ENCODE assay signal across 17 cellular contexts in genomic region chr9:136845465-136846261, GRCh38. TPM values are rescaled to one million over a fixed set of nuclear protein-coding genes. Genes with fewer than 3 reads are reported as not detected.
DNase-seq lines count a peak whose midpoint lies in the region; ATAC-seq and TF ChIP-seq lines count a peak whose summit lies in the region.
"Had no signal": no experiment of that assay in that cellular context is flagged by ENCODE, and none has a peak within 500 bp of the region (broad histone marks: within the 10 kb centered on the region; RNA-seq: fewer than 3 reads in every experiment).

No MANE protein-coding gene starts in this region.

- no peak overlapping the region for H2BK120ac ChIP-seq in mesenchymal stem cell (ENCODE audit: low read depth, low read length)

- H3K9me3 ChIP-seq in T-helper 17 cell (ENCODE audit: control insufficient read depth, low read length, poor library complexity, severe bottlenecking) (no peaks in the 10 kb centered on the region), mesenchymal stem cell (ENCODE audit: control insufficient read depth, low read length) (no peaks in the 10 kb centered on the region)
- H3K9me3 ChIP-seq: heart right ventricle, lower lobe of right lung, pancreas, sigmoid colon, thyroid gland had no signal

- H3K27ac Mint-ChIP-seq in T-helper 17 cell: no peak overlapping the region

- peak overlapping the region; percentile 55 for H3K4me3 Mint-ChIP-seq in T-helper 17 cell

- no peak overlapping the region for H2BK15ac ChIP-seq in mesenchymal stem cell (ENCODE audit: low read depth, poor library complexity, severe bottlenecking)

- H3K9ac ChIP-seq in mesenchymal stem cell (ENCODE audit: low read length): no peak overlapping the region

- ATAC-seq in T-helper 17 cell (no peak), SK-N-SH treated with all-trans-retinoic acid at 6 μM for 48 hours (no peak)
- ATAC-seq: heart right ventricle, lower lobe of right lung, pancreas had no signal

- H3K18ac ChIP-seq in mesenchymal stem cell (ENCODE audit: low read depth in 1 of 2, low read length in 2 of 2): no peak overlapping the region

- H3K36me3 ChIP-seq in ACC112 (ENCODE audit: insufficient read depth, low read length): no peaks in the 10 kb centered on the region
- peaks cover 0 to 45% of the 10 kb centered on the region in 2 experiments for H3K36me3 ChIP-seq in mesenchymal stem cell (ENCODE audit: control insufficient read depth in 1 of 2, insufficient read depth in 2 of 2, low read depth in 1 of 2, low read length in 2 of 2)

- H3K23ac ChIP-seq in mesenchymal stem cell (ENCODE audit: low read length in 2 of 2): no peak overlapping the region

- H3K4me1 Mint-ChIP-seq in T-helper 17 cell: peaks cover 23% of the 10 kb centered on the region

- no peak overlapping the region for H2AK5ac ChIP-seq in mesenchymal stem cell (ENCODE audit: low read length, severe bottlenecking)

- no peaks in the 10 kb centered on the region for H3K79me2 ChIP-seq in ACC112 (ENCODE audit: control insufficient read depth, insufficient read depth, low read length, unreplicated experiment)

- no peak for DNase-seq in T-helper 17 cell
- no peak for DNase-seq in mesenchymal stem cell
- DNase-seq in mucosa of gallbladder (ENCODE audit: low spot score): no peak
- DNase-seq in amniotic stem cell (lab: John Stamatoyannopoulos, UW): no peak
- DNase-seq: DMS 273 treated with DMSO at 0.1 percent for 48 hours; GF-D8; heart right ventricle; islet precursor cell; lower lobe of right lung; Right ventricle myocardium superior; sigmoid colon; stimulated activated naive CD4-positive, alpha-beta T cell treated with Interleukin-2 at 50 U/mL for 16 hours; thyroid gland had no signal

- H3K4me2 ChIP-seq in mesenchymal stem cell (ENCODE audit: low read length, poor library complexity, severe bottlenecking): no peak overlapping the region

- peak overlapping the region; percentile 91 for H3K4me3 ChIP-seq in ACC112 (ENCODE audit: low read depth, low read length)
- H3K4me3 ChIP-seq in mesenchymal stem cell (ENCODE audit: insufficient read depth in 1 of 2, low read depth in 1 of 2, low read length in 2 of 2): no peak overlapping the region

- 90% methylated on average over 100 of the region's 102 CpGs for WGBS in mesenchymal stem cell

- H2AFZ ChIP-seq in ACC112 (ENCODE audit: low read length, unreplicated experiment): no peak overlapping the region
- H2AFZ ChIP-seq in mesenchymal stem cell (ENCODE audit: low read depth, low read length): no peak overlapping the region

- peak overlapping the region; percentile 14 for H4K8ac ChIP-seq in mesenchymal stem cell (ENCODE audit: low read length)

- no peak for TF ChIP-seq CTCF in 22Rv1 (IDR thresholded peaks at IDR 0.05)

- peaks cover 9% of the 10 kb centered on the region; the same call in 1 of the 2 replicates for H3K27me3 ChIP-seq in ACC112 (ENCODE audit: insufficient read depth, low read length)
- peaks cover 0 to 22% of the 10 kb centered on the region in 2 experiments for H3K27me3 ChIP-seq in mesenchymal stem cell (ENCODE audit: control insufficient read depth in 1 of 2, insufficient read depth in 1 of 2, low read length in 2 of 2)
- H3K27me3 ChIP-seq: pancreas, thyroid gland had no signal

- H3K14ac ChIP-seq in mesenchymal stem cell (ENCODE audit: low read length in 2 of 2): no peak overlapping the region

- H3K27me3 Mint-ChIP-seq in T-helper 17 cell: peaks cover 12% of the 10 kb centered on the region

- peaks cover 2% of the 10 kb centered on the region for H3K36me3 Mint-ChIP-seq in T-helper 17 cell (ENCODE audit: low read depth)

- no peak overlapping the region for H3K4ac ChIP-seq in mesenchymal stem cell (ENCODE audit: low read depth in 1 of 2, low read length in 2 of 2)

- no peak overlapping the region for H2BK5ac ChIP-seq in mesenchymal stem cell (ENCODE audit: low read depth, low read length, poor library complexity, severe bottlenecking)

- no peak overlapping the region for H4K91ac ChIP-seq in mesenchymal stem cell (ENCODE audit: low read length)

- H3K27ac ChIP-seq in 22Rv1 (peak overlapping the region; percentile 99), ACC112 (ENCODE audit: low read depth, low read length) (no peak overlapping the region), mesenchymal stem cell (ENCODE audit: low read length, poor library complexity, severe bottlenecking) (no peak overlapping the region)
- H3K27ac ChIP-seq: lower lobe of right lung, pancreas, sigmoid colon, thyroid gland had no signal

- no peak overlapping the region for H2BK12ac ChIP-seq in mesenchymal stem cell (ENCODE audit: low read length in 2 of 2)

- peaks cover 22% of the 10 kb centered on the region for H3K4me1 ChIP-seq in ACC112 (ENCODE audit: control insufficient read depth, insufficient read depth, low read length, unreplicated experiment)
- peaks cover 52% of the 10 kb centered on the region for H3K4me1 ChIP-seq in mesenchymal stem cell (ENCODE audit: control insufficient read depth, insufficient read depth, low read depth, low read length)

- H3K79me1 ChIP-seq in mesenchymal stem cell (replicated peaks; ENCODE audit: low read length, poor library complexity, severe bottlenecking): peaks cover 17% of the 10 kb centered on the region

TF ChIP-seq in SK-N-SH treated with all-trans-retinoic acid at 6 μM for 48 hours, 23 proteins besides CTCF, POLR2A, EP300 and RAD21:
- no peak for TF ChIP-seq PPARA (CRISPR knock-in tag; IDR thresholded peaks at IDR 0.05; ENCODE audit: borderline replicate concordance)
- TF ChIP-seq SNAI2 (CRISPR knock-in tag; IDR thresholded peaks at IDR 0.05): no peak
- TF ChIP-seq CSDC2 (CRISPR knock-in tag; IDR thresholded peaks at IDR 0.05): no peak
- TF ChIP-seq GLIS3 (CRISPR knock-in tag; IDR thresholded peaks at IDR 0.05): no peak
- no peak for TF ChIP-seq CSRNP3 (CRISPR knock-in tag; IDR thresholded peaks at IDR 0.05)
- TF ChIP-seq RARB (CRISPR knock-in tag; IDR thresholded peaks at IDR 0.05): no peak
- TF ChIP-seq ZFP30 (CRISPR knock-in tag; IDR thresholded peaks at IDR 0.05): no peak
- TF ChIP-seq ESRRG (CRISPR knock-in tag; IDR thresholded peaks at IDR 0.05): no peak
- no peak for TF ChIP-seq PATZ1 (CRISPR knock-in tag; IDR thresholded peaks at IDR 0.05; ENCODE audit: borderline replicate concordance)
- TF ChIP-seq OSR1 (CRISPR knock-in tag; IDR thresholded peaks at IDR 0.05): no peak
TF ChIP-seq in SK-N-SH treated with all-trans-retinoic acid at 6 μM for 48 hours: peak in this region for 0.

RNA-seq across cellular contexts. Expression of gene AJM1, which starts 3.4 kb away (rescaled TPM):
- total RNA-seq in T-helper 17 cell (1 to 10 TPM; 2.9 to 3.7 TPM), mucosa of gallbladder (19.4 TPM)
- polyA plus RNA-seq in mesenchymal stem cell (2013, experiment 1 of 2): 2.3 TPM
- polyA plus RNA-seq in mesenchymal stem cell (2013, experiment 2 of 2): 2.4 TPM

RNA-seq across cellular contexts. Expression of gene PHPT1, which starts 3.5 kb away (rescaled TPM):
- total RNA-seq in T-helper 17 cell (10 to 100 TPM; 33.8 to 36.2 TPM), mucosa of gallbladder (150 TPM)
- 179 TPM for polyA plus RNA-seq in mesenchymal stem cell (2013, experiment 1 of 2)
- 179 TPM for polyA plus RNA-seq in mesenchymal stem cell (2013, experiment 2 of 2)

RNA-seq across cellular contexts. Expression of gene MAMDC4, which starts 6.5 kb away (rescaled TPM):
- total RNA-seq in T-helper 17 cell (1 to 10 TPM; 3.4 TPM), mucosa of gallbladder (38.6 TPM)
- 1.6 TPM for polyA plus RNA-seq in mesenchymal stem cell (2013, experiment 1 of 2)
- polyA plus RNA-seq in mesenchymal stem cell (2013, experiment 2 of 2): 2.1 TPM

RNA-seq across cellular contexts. Expression of gene EDF1, which starts 20.4 kb away (rescaled TPM):
- 100 to 1,000 TPM; 212 to 224 TPM for total RNA-seq in T-helper 17 cell
- 391 TPM for polyA plus RNA-seq in mesenchymal stem cell (2013, experiment 1 of 2)
- 389 TPM for polyA plus RNA-seq in mesenchymal stem cell (2013, experiment 2 of 2)
- 342 TPM for total RNA-seq in mucosa of gallbladder

RNA-seq across cellular contexts. Expression of gene RABL6, which starts 37.9 kb away (rescaled TPM):
- total RNA-seq in T-helper 17 cell: 10 to 100 TPM; 55.6 to 59.7 TPM
- 74.0 TPM for polyA plus RNA-seq in mesenchymal stem cell (2013, experiment 1 of 2)
- 70.6 TPM for polyA plus RNA-seq in mesenchymal stem cell (2013, experiment 2 of 2)
- 91.0 TPM for total RNA-seq in mucosa of gallbladder
